12 cellular contexts compared by ENCODE assay signal in genomic region chr5:14444988-14445387, GRCh38.
DNase-seq lines count a peak whose midpoint lies in the region; ATAC-seq and TF ChIP-seq lines count a peak whose summit lies in the region.
"Had no signal": no experiment of that assay in that cellular context is flagged by ENCODE, and none has a peak within 500 bp of the region (broad histone marks: within the 10 kb centered on the region; RNA-seq: fewer than 3 reads in every experiment).

No MANE protein-coding gene starts in this region.

- H4K5ac ChIP-seq in mesendoderm (ENCODE audit: low read length): no peak overlapping the region

- H3K36me3 Mint-ChIP-seq in CD14-positive monocyte: peaks cover 31 to 34% of the 10 kb centered on the region in 2 donors

- H3K18ac ChIP-seq in mesendoderm (ENCODE audit: low read length): no peak overlapping the region

- peak overlapping the region; percentile 46 for H3K27ac ChIP-seq in left ventricle myocardium inferior (replicated peaks)
- peak overlapping the region; percentile 34 for H3K27ac ChIP-seq in mammary epithelial cell (ENCODE audit: insufficient read depth, low read depth, low read length)
- H3K27ac ChIP-seq in mesendoderm (ENCODE audit: low read depth, low read length): no peak overlapping the region
- H3K27ac ChIP-seq in spleen: peak overlapping the region in 2 of 8 donors; percentile 39

- H3K4me2 ChIP-seq in mammary epithelial cell (ENCODE audit: insufficient read depth, low read depth, low read length) (no peak overlapping the region), mesendoderm (ENCODE audit: low read length) (no peak overlapping the region)

- no peak overlapping the region for H2AFZ ChIP-seq in mammary epithelial cell (ENCODE audit: low read depth, low read length)

- no peak for TF ChIP-seq CTCF in left ventricle myocardium inferior (IDR thresholded peaks at IDR 0.05; ENCODE audit: borderline replicate concordance)
- TF ChIP-seq CTCF in mammary epithelial cell (conservative IDR thresholded peaks at IDR 0.05 in 1 of 2, IDR thresholded peaks at IDR 0.05 in 1 of 2; ENCODE audit: extremely low read depth in 1 of 2, insufficient read depth in 1 of 2, low read depth in 1 of 2, low read length in 2 of 2): no peak
- no peak for TF ChIP-seq CTCF in spleen (IDR thresholded peaks at IDR 0.05 in 8 of 11, conservative IDR thresholded peaks at IDR 0.05 in 3 of 11)
- no peak for TF ChIP-seq CTCF in CD14-positive monocyte (IDR thresholded peaks at IDR 0.05)

- no peak overlapping the region for H3K56ac ChIP-seq in mesendoderm (ENCODE audit: low read length)

- H2BK15ac ChIP-seq in mesendoderm (replicated peaks; ENCODE audit: low read depth): no peak overlapping the region

- H3K9me3 ChIP-seq in left ventricle myocardium inferior (replicated peaks) (no peaks in the 10 kb centered on the region), mammary epithelial cell (replicated peaks; ENCODE audit: insufficient read depth, low read length) (no peaks in the 10 kb centered on the region), spleen (no peaks in the 10 kb centered on the region)

- in situ Hi-C loops in mammary epithelial cell (cut with MboI; ENCODE audit: low sequenced_read_pairs in 2 of 2): no loop called here

- dilution Hi-C loops in mammary epithelial cell (cut with HindIII; ENCODE audit: low sequenced_read_pairs): no loop called here

- peaks cover 17% of the 10 kb centered on the region for H3K4me1 Mint-ChIP-seq in CD14-positive monocyte
- H3K4me1 Mint-ChIP-seq: memory B cell had no signal

- no peak for TF ChIP-seq POLR2A in spleen (IDR thresholded peaks at IDR 0.05)

- no peak overlapping the region for H3K4me3 Mint-ChIP-seq in CD14-positive monocyte
- H3K4me3 Mint-ChIP-seq: central memory CD8-positive, alpha-beta T cell; memory B cell had no signal

- no peak overlapping the region for H2BK120ac ChIP-seq in mesendoderm (ENCODE audit: low read depth, low read length)

- no peaks in the 10 kb centered on the region for H3K36me3 ChIP-seq in left ventricle myocardium inferior
- H3K36me3 ChIP-seq in mammary epithelial cell (ENCODE audit: insufficient read depth, low read length): peaks cover 5% of the 10 kb centered on the region
- H3K36me3 ChIP-seq in mesendoderm (ENCODE audit: control insufficient read depth, insufficient read depth, low read length): no peaks in the 10 kb centered on the region
- peaks cover 0 to 29% (median 0%) of the 10 kb centered on the region in 6 donors for H3K36me3 ChIP-seq in spleen

- peaks cover 0 to 2% (median 0%) of the 10 kb centered on the region in 3 donors for H3K27me3 Mint-ChIP-seq in CD14-positive monocyte (ENCODE audit: low read depth in 3 of 3)
- H3K27me3 Mint-ChIP-seq: memory B cell had no signal

- H3K4me1 ChIP-seq in left ventricle myocardium inferior (peaks cover 85% of the 10 kb centered on the region), mammary epithelial cell (ENCODE audit: insufficient read depth, low read length) (peaks cover 21% of the 10 kb centered on the region), mesendoderm (ENCODE audit: control insufficient read depth, low read depth, low read length) (peaks cover 2% of the 10 kb centered on the region), spleen (peaks cover 0 to 50% (median 31%) of the 10 kb centered on the region in 6 donors)

- H3K4me3 ChIP-seq in left ventricle myocardium inferior (peak overlapping the region; percentile 20), mammary epithelial cell (replicated peaks in 1 of 3; ENCODE audit: insufficient read depth in 1 of 3, low read depth in 2 of 3, low read length in 3 of 3) (no peak overlapping the region), mesendoderm (ENCODE audit: low read length) (no peak overlapping the region), spleen (no peak overlapping the region)

- CTCF ChIA-PET in mammary epithelial cell (lab: Charles Lee; ENCODE audit: low non-redundant PET): interaction anchor here (0.7 kb wide), 1 partner anchor 30 kb away, joined by 3 read pairs; no protein-coding TSS in a partner anchor

- no peak overlapping the region for H3K23ac ChIP-seq in mesendoderm (ENCODE audit: low read length)

- H4K20me1 ChIP-seq in mammary epithelial cell (ENCODE audit: insufficient read depth, low read length): no peaks in the 10 kb centered on the region

- H3K9me3 Mint-ChIP-seq in CD14-positive monocyte: peaks cover 0 to 2% (median 0%) of the 10 kb centered on the region in 7 donors
- H3K9me3 Mint-ChIP-seq: central memory CD8-positive, alpha-beta T cell; memory B cell had no signal

- DNase-seq in left ventricle myocardium inferior (no peak), cardiac septum (ENCODE audit: low spot score) (no peak), mammary epithelial cell (peak; percentile 36), mesendoderm (peak; percentile 42), NCI-H1105 treated with DMSO at 0.1 percent for 48 hours (lab: John Stamatoyannopoulos, UW) (no peak), spleen (no peak), CD14-positive monocyte (ENCODE audit: low spot score) (no peak)
- DNase-seq: small intestine had no signal

- WGBS in mammary epithelial cell (ENCODE audit: low coverage, missing lambda C conversion rate): 52% methylated on average over 4 of the region's 4 CpGs
- no CpG with 5 or more reads among the region's 4 CpGs for WGBS in mesendoderm (ENCODE audit: extremely low coverage, insufficient coverage, low lambda C conversion rate)
- 53 to 77% (median 73%) methylated on average over 4 of the region's 4 CpGs for WGBS in spleen, 5 donors

- H3K27ac Mint-ChIP-seq in CD14-positive monocyte: no peak overlapping the region
- H3K27ac Mint-ChIP-seq: memory B cell had no signal

- H3K9ac ChIP-seq in mammary epithelial cell (ENCODE audit: insufficient read depth, low read length) (no peak overlapping the region), mesendoderm (ENCODE audit: low read length) (no peak overlapping the region)

- H3K79me2 ChIP-seq in mammary epithelial cell (ENCODE audit: insufficient read depth, low read length) (peaks cover 76% of the 10 kb centered on the region), mesendoderm (ENCODE audit: control insufficient read depth, insufficient read depth, low read length) (no peaks in the 10 kb centered on the region)

- H2AK5ac ChIP-seq in mesendoderm (ENCODE audit: low read length): no peak overlapping the region

- H3K27me3 ChIP-seq in left ventricle myocardium inferior (ENCODE audit: low read depth): no peaks in the 10 kb centered on the region
- H3K27me3 ChIP-seq in mammary epithelial cell (ENCODE audit: insufficient read depth, low read length): no peaks in the 10 kb centered on the region
- H3K27me3 ChIP-seq in mesendoderm (ENCODE audit: insufficient read depth, low read length, poor library complexity): no peaks in the 10 kb centered on the region
- H3K27me3 ChIP-seq in spleen (replicated peaks in 1 of 7): no peaks in the 10 kb centered on the region

- intact Hi-C loops in left ventricle myocardium inferior (cut with micrococcal nuclease): no loop called here
- intact Hi-C loops in cardiac septum (cut with DNase I): loop anchor here (5.0 kb wide), 1 partner anchor 38 kb away; no protein-coding TSS in a partner anchor
- intact Hi-C loops in mammary epithelial cell (cut with micrococcal nuclease): no loop called here
- intact Hi-C loops in spleen (cut with DNase I; ENCODE audit: low total_unique reads): no loop called here
- intact Hi-C loops in CD14-positive monocyte (cut with micrococcal nuclease): no loop called here

- BruUV-seq in mammary epithelial cell (replicated peaks; lab: Mats Ljungman, UMichigan): no TSS peak

- H3K79me1 ChIP-seq in mesendoderm (ENCODE audit: low read length): peaks cover 2% of the 10 kb centered on the region

- H2BK5ac ChIP-seq in mesendoderm (ENCODE audit: low read length): no peak overlapping the region

- no peak overlapping the region for H3K4ac ChIP-seq in mesendoderm (ENCODE audit: low read depth, low read length)

- H4K8ac ChIP-seq in mesendoderm (ENCODE audit: low read depth, low read length): no peak overlapping the region

- no peak for ATAC-seq in HG02610 (IDR thresholded peaks at IDR 0.05; ENCODE audit: unreplicated experiment)
- ATAC-seq: Panc1 had no signal

Comparison
In these comparisons a context has a peak if more than half of its experiments do, and no peak if none do; other contexts are left out.
1. DNase-seq: peak in mammary epithelial cell (single experiment) and mesendoderm (single experiment); none in left ventricle myocardium inferior (single experiment), cardiac septum (single experiment), NCI-H1105 treated with DMSO at 0.1 percent for 48 hours (single experiment), spleen (single experiment) and CD14-positive monocyte (single experiment).